ENCODE assay signal across 21 cellular contexts in the genomic region with DNA sequence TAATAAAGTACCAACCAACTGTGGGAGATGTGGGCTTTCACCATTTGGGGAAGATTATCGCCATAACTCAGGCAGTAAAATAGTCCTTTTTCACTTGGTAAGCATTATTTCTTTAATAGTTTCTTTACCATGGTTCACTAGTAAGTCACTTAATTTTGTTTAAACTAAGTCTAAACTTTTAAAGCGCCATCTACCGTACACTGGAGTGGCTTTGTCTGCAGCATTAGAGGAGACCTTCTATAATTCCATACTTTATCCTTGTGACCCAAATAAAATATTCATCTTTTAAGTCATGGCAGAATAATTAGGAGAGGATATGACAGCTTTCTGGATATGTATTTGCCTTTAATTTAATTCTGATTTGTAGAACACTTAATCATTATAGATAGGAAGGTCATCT.
"Had no signal": no experiment of that assay in that cellular context is flagged by ENCODE, and none has a peak within 500 bp of the region (broad histone marks: within the 10 kb centered on the region; RNA-seq: fewer than 3 reads in every experiment).

No MANE protein-coding gene starts in this region.

- H3K27ac ChIP-seq: esophagus squamous epithelium, hepatocyte, parathyroid adenoma, right lobe of liver, testis had no signal

- ATAC-seq: activated CD4-positive, alpha-beta T cell treated with anti-CD3 and anti-CD28 coated beads for 36 hours; effector memory CD8-positive, alpha-beta T cell; right lobe of liver; stimulated activated effector memory CD8-positive, alpha-beta T cell treated with anti-CD3 and anti-CD28 coated beads, Interleukin-12 subunit alpha, Interleukin-12 subunit beta, amount 100 ng/mL, for 72 hours; WTC11 had no signal

- H3K9me3 Mint-ChIP-seq: nephron, type B pancreatic cell, WTC11 had no signal

- H3K4me3 Mint-ChIP-seq: activated CD4-positive, alpha-beta memory T cell treated with anti-CD3 and anti-CD28 coated beads for 36 hours; activated CD4-positive, alpha-beta T cell treated with anti-CD3 and anti-CD28 coated beads for 36 hours; activated naive CD8-positive, alpha-beta T cell treated with anti-CD3 and anti-CD28 coated beads for 36 hours; dendritic cell treated with granulocyte-macrophage colony-stimulating factor and Interleukin-4, amounts not matched to agents 40 ng/mL and 50 ng/mL, for 4 days; effector memory CD8-positive, alpha-beta T cell; nephron; stimulated activated effector memory CD8-positive, alpha-beta T cell treated with anti-CD3 and anti-CD28 coated beads, Interleukin-12 subunit alpha, Interleukin-12 subunit beta, amount 100 ng/mL, for 72 hours; type B pancreatic cell; WTC11 had no signal

- H3K36me3 Mint-ChIP-seq: activated CD4-positive, alpha-beta memory T cell treated with anti-CD3 and anti-CD28 coated beads for 36 hours; activated naive CD8-positive, alpha-beta T cell treated with anti-CD3 and anti-CD28 coated beads for 36 hours; stimulated activated effector memory CD8-positive, alpha-beta T cell treated with anti-CD3 and anti-CD28 coated beads, Interleukin-12 subunit alpha, Interleukin-12 subunit beta, amount 100 ng/mL, for 72 hours; WTC11 had no signal

- H3K27ac Mint-ChIP-seq: activated CD4-positive, alpha-beta memory T cell treated with anti-CD3 and anti-CD28 coated beads for 36 hours; activated CD4-positive, alpha-beta T cell treated with anti-CD3 and anti-CD28 coated beads for 36 hours; activated naive CD8-positive, alpha-beta T cell treated with anti-CD3 and anti-CD28 coated beads for 36 hours; dendritic cell treated with granulocyte-macrophage colony-stimulating factor and Interleukin-4, amounts not matched to agents 40 ng/mL and 50 ng/mL, for 4 days; effector memory CD8-positive, alpha-beta T cell; nephron; stimulated activated effector memory CD8-positive, alpha-beta T cell treated with anti-CD3 and anti-CD28 coated beads, Interleukin-12 subunit alpha, Interleukin-12 subunit beta, amount 100 ng/mL, for 72 hours; type B pancreatic cell; WTC11 had no signal

- H3K27me3 Mint-ChIP-seq: activated CD4-positive, alpha-beta memory T cell treated with anti-CD3 and anti-CD28 coated beads for 36 hours; activated CD4-positive, alpha-beta T cell treated with anti-CD3 and anti-CD28 coated beads for 36 hours; activated naive CD8-positive, alpha-beta T cell treated with anti-CD3 and anti-CD28 coated beads for 36 hours; dendritic cell treated with granulocyte-macrophage colony-stimulating factor and Interleukin-4, amounts not matched to agents 40 ng/mL and 50 ng/mL, for 4 days; effector memory CD8-positive, alpha-beta T cell; type B pancreatic cell had no signal

- H3K4me1 Mint-ChIP-seq: activated CD4-positive, alpha-beta T cell treated with anti-CD3 and anti-CD28 coated beads for 36 hours; activated naive CD8-positive, alpha-beta T cell treated with anti-CD3 and anti-CD28 coated beads for 36 hours; nephron; stimulated activated effector memory CD8-positive, alpha-beta T cell treated with anti-CD3 and anti-CD28 coated beads, Interleukin-12 subunit alpha, Interleukin-12 subunit beta, amount 100 ng/mL, for 72 hours; WTC11 had no signal

- DNase-seq: activated CD4-positive, alpha-beta memory T cell treated with anti-CD3 and anti-CD28 coated beads for 36 hours; activated CD4-positive, alpha-beta T cell treated with anti-CD3 and anti-CD28 coated beads for 36 hours; activated naive CD4-positive, alpha-beta T cell; activated naive CD8-positive, alpha-beta T cell treated with anti-CD3 and anti-CD28 coated beads for 36 hours; activated T-cell treated with anti-CD3 and anti-CD28 coated beads for 4 hours; amniotic stem cell; effector memory CD8-positive, alpha-beta T cell; esophagus squamous epithelium; midbrain; right lobe of liver; small intestine; stimulated activated CD4-positive, alpha-beta T cell treated with anti-CD3 and anti-CD28 coated beads, Interleukin-15, amount 100 ng/mL, for 24 hours; stimulated activated CD4-positive, alpha-beta T cell treated with anti-CD3 and anti-CD28 coated beads, Interleukin-4, amount 100 ng/mL, for 24 hours; testis had no signal
